32 cellular contexts compared by ENCODE assay signal in genomic region chr1:3142751-3143150, GRCh38.
"Had no signal": no experiment of that assay in that cellular context is flagged by ENCODE, and none has a peak within 500 bp of the region (broad histone marks: within the 10 kb centered on the region; RNA-seq: fewer than 3 reads in every experiment).

No MANE protein-coding gene starts in this region.

- H3K36me3 ChIP-seq: adrenal gland, brain microvascular endothelial cell, breast epithelium had no signal

- H3K4me3 ChIP-seq: adrenal gland, body of pancreas, breast epithelium had no signal

- ATAC-seq: activated CD8-positive, alpha-beta T cell treated with anti-CD3 and anti-CD28 coated beads for 36 hours; activated naive CD4-positive, alpha-beta T cell treated with anti-CD3 and anti-CD28 coated beads, Interleukin-2, amount 50 U/mL, for 72 hours; activated T-cell treated with anti-CD3 and anti-CD28 coated beads, Interleukin-2, amount 50 U/mL, for 4 hours; activated T-cell treated with anti-CD3 and anti-CD28 coated beads, Interleukin-2, amount 50 U/mL, for 72 hours; activated T-helper 17 cell treated with anti-CD3 and anti-CD28 coated beads, Interleukin-2, amount 50 U/mL, for 72 hours; body of pancreas had no signal

- H3K27ac ChIP-seq: adrenal gland, body of pancreas, brain microvascular endothelial cell, breast epithelium, VCaP had no signal

- DNase-seq: activated B cell treated with CpG ODN at 0.5 μM for 24 hours; activated CD4-positive, alpha-beta memory T cell treated with anti-CD3 and anti-CD28 coated beads for 36 hours; activated CD4-positive, alpha-beta T cell treated with anti-CD3 and anti-CD28 coated beads for 4 hours; activated CD4-positive, alpha-beta T cell treated with anti-CD3 and anti-CD28 coated beads, Interleukin-2, amount 10 ng/mL, durations not matched to agents 24 days and 14 days; activated CD4-positive, alpha-beta T cell treated with anti-CD3 and anti-CD28 coated beads, Interleukin-2, amount 50 U/mL, for 1 hour; activated CD4-positive, alpha-beta T cell treated with anti-CD3 and anti-CD28 coated beads, Interleukin-2, amount 50 U/mL, for 4 hours; activated CD4-positive, CD25-positive, alpha-beta regulatory T cell treated with anti-CD3 and anti-CD28 coated beads, Interleukin-2, amount 50 U/mL, for 72 hours; activated CD8-positive, alpha-beta memory T cell treated with anti-CD3 and anti-CD28 coated beads, Interleukin-2, amount 50 U/mL, for 4 hours; activated CD8-positive, alpha-beta T cell treated with anti-CD3 and anti-CD28 coated beads for 36 hours; activated effector memory CD4-positive, alpha-beta T cell treated with anti-CD3 and anti-CD28 coated beads, Interleukin-2, amount 50 U/mL, for 16 hours; activated gamma-delta T cell treated with Interleukin-2 at 50 U/mL for 16 hours; activated naive CD4-positive, alpha-beta T cell; activated naive CD4-positive, alpha-beta T cell treated with anti-CD3 and anti-CD28 coated beads for 36 hours; activated naive CD4-positive, alpha-beta T cell treated with anti-CD3 and anti-CD28 coated beads, Interleukin-2, amount 50 U/mL, for 16 hours; activated naive CD8-positive, alpha-beta T cell treated with anti-CD3 and anti-CD28 coated beads for 36 hours; activated T-cell treated with anti-CD3 and anti-CD28 coated beads for 4 hours; activated T-cell treated with anti-CD3 and anti-CD28 coated beads, Interleukin-2, amount 50 U/mL, for 1 hour; activated T-cell treated with anti-CD3 and anti-CD28 coated beads, Interleukin-2, amount 50 U/mL, for 4 hours; activated T-cell treated with anti-CD3 and anti-CD28 coated beads, Interleukin-2, amount 50 U/mL, for 72 hours; adrenal gland; amniotic stem cell; aorta; body of pancreas; brain microvascular endothelial cell; central memory CD4-positive, alpha-beta T cell; T-helper 1 cell; T-helper 2 cell; T-helper 9 cell had no signal

- H3K27me3 ChIP-seq: body of pancreas had no signal

- H3K4me1 ChIP-seq: breast epithelium had no signal

- H3K9me3 ChIP-seq: adrenal gland, body of pancreas, breast epithelium had no signal
